10 cellular contexts compared by ENCODE assay signal in genomic region chr4:137510866-137511265, GRCh38. TPM values are rescaled to one million over a fixed set of nuclear protein-coding genes. Genes with fewer than 3 reads are reported as not detected.
DNase-seq lines count a peak whose midpoint lies in the region; ATAC-seq, FAIRE-seq and TF ChIP-seq lines count a peak whose summit lies in the region.
"Had no signal": no experiment of that assay in that cellular context is flagged by ENCODE, and none has a peak within 500 bp of the region (broad histone marks: within the 10 kb centered on the region; RNA-seq: fewer than 3 reads in every experiment).

No MANE protein-coding gene starts in this region.

- no peak overlapping the region for H3K23ac ChIP-seq in mesendoderm (ENCODE audit: low read length)

- no peak overlapping the region for H3K56ac ChIP-seq in mesendoderm (ENCODE audit: low read length)

- no peaks in the 10 kb centered on the region for H3K27me3 Mint-ChIP-seq in T-helper 2 cell treated with Interferon-gamma antibody and Interleukin-4, amounts not matched to agents 5 μg/mL and 100 μg/mL, for 36 hours (ENCODE audit: low read depth)
- H3K27me3 Mint-ChIP-seq: IgD-negative memory B cell had no signal

- no peak overlapping the region for H4K8ac ChIP-seq in mesendoderm (ENCODE audit: low read depth, low read length)

- FAIRE-seq in HTR-8/SVneo (lab: Jason Lieb, UNC), result no peak

- H3K4ac ChIP-seq in mesendoderm (ENCODE audit: low read depth, low read length), result no peak overlapping the region

- DNase-seq in AG20443 (ENCODE audit: low spot score) (peak; percentile 82), HTR-8/SVneo (ENCODE audit: insufficient read length, low spot score) (peak; percentile 51), brain microvascular endothelial cell (peak; percentile 88), mesendoderm (peak; percentile 49)
- no peak for DNase-seq in activated naive CD4-positive, alpha-beta T cell (lab: John Stamatoyannopoulos, UW)
- DNase-seq in T-helper 2 cell treated with Interferon-gamma antibody and Interleukin-4, amounts not matched to agents 5 μg/mL and 100 μg/mL, for 36 hours (ENCODE audit: low spot score), result no peak
- no peak for DNase-seq in stimulated activated CD4-positive, alpha-beta T cell treated with anti-CD3 and anti-CD28 coated beads, Interleukin-4, amount 100 ng/mL, for 1 hour

- H3K9me3 Mint-ChIP-seq in T-helper 2 cell treated with Interferon-gamma antibody and Interleukin-4, amounts not matched to agents 5 μg/mL and 100 μg/mL, for 36 hours, result no peaks in the 10 kb centered on the region

- H2BK15ac ChIP-seq in mesendoderm (replicated peaks; ENCODE audit: low read depth), result no peak overlapping the region

- H3K4me3 ChIP-seq in brain microvascular endothelial cell (ENCODE audit: low read depth, low read length) (no peak overlapping the region), mesendoderm (ENCODE audit: low read length) (no peak overlapping the region)

- in situ Hi-C loops in brain microvascular endothelial cell (cut with HindIII; ENCODE audit: low pct_ligation_motif_present, low sequenced_read_pairs), result no loop called here

- no peak overlapping the region for H3K18ac ChIP-seq in mesendoderm (ENCODE audit: low read length)

- no peak overlapping the region for H3K27ac Mint-ChIP-seq in T-helper 2 cell treated with Interferon-gamma antibody and Interleukin-4, amounts not matched to agents 5 μg/mL and 100 μg/mL, for 36 hours
- H3K27ac Mint-ChIP-seq: IgD-negative memory B cell had no signal

- ATAC-seq in GM21528 (IDR thresholded peaks at IDR 0.05; ENCODE audit: low FRiP score, unreplicated experiment), result no peak

- H2BK5ac ChIP-seq in mesendoderm (ENCODE audit: low read length), result no peak overlapping the region

- no peaks in the 10 kb centered on the region for H3K4me1 ChIP-seq in mesendoderm (ENCODE audit: control insufficient read depth, low read depth, low read length)

- TF ChIP-seq CTCF in brain microvascular endothelial cell (IDR thresholded peaks at IDR 0.05; ENCODE audit: low read depth, low read length, missing control alignments), result no peak

- no peak overlapping the region for H4K5ac ChIP-seq in mesendoderm (ENCODE audit: low read length)

- H3K36me3 ChIP-seq in brain microvascular endothelial cell (replicated peaks) (no peaks in the 10 kb centered on the region), mesendoderm (ENCODE audit: control insufficient read depth, insufficient read depth, low read length) (no peaks in the 10 kb centered on the region)
- H3K36me3 ChIP-seq: neutrophil had no signal

- no peaks in the 10 kb centered on the region for H3K36me3 Mint-ChIP-seq in T-helper 2 cell treated with Interferon-gamma antibody and Interleukin-4, amounts not matched to agents 5 μg/mL and 100 μg/mL, for 36 hours (ENCODE audit: low read depth)
- H3K36me3 Mint-ChIP-seq: IgD-negative memory B cell had no signal

- H2AK5ac ChIP-seq in mesendoderm (ENCODE audit: low read length), result no peak overlapping the region

- no peaks in the 10 kb centered on the region for H3K4me1 Mint-ChIP-seq in T-helper 2 cell treated with Interferon-gamma antibody and Interleukin-4, amounts not matched to agents 5 μg/mL and 100 μg/mL, for 36 hours (ENCODE audit: low read depth)
- H3K4me1 Mint-ChIP-seq: IgD-negative memory B cell had no signal

- H3K4me2 ChIP-seq in mesendoderm (ENCODE audit: low read length), result no peak overlapping the region

- H3K79me1 ChIP-seq in mesendoderm (ENCODE audit: low read length), result no peaks in the 10 kb centered on the region

- no peak overlapping the region for H3K4me3 Mint-ChIP-seq in T-helper 2 cell treated with Interferon-gamma antibody and Interleukin-4, amounts not matched to agents 5 μg/mL and 100 μg/mL, for 36 hours
- H3K4me3 Mint-ChIP-seq: IgD-negative memory B cell had no signal

- no peak overlapping the region for H2BK120ac ChIP-seq in mesendoderm (ENCODE audit: low read depth, low read length)

- no peaks in the 10 kb centered on the region for H3K27me3 ChIP-seq in brain microvascular endothelial cell (replicated peaks)
- no peaks in the 10 kb centered on the region for H3K27me3 ChIP-seq in mesendoderm (ENCODE audit: insufficient read depth, low read length, poor library complexity)
- H3K27me3 ChIP-seq: neutrophil had no signal

- no peaks in the 10 kb centered on the region for H3K79me2 ChIP-seq in mesendoderm (ENCODE audit: control insufficient read depth, insufficient read depth, low read length)

- H3K9ac ChIP-seq in mesendoderm (ENCODE audit: low read length), result no peak overlapping the region

- H3K27ac ChIP-seq in brain microvascular endothelial cell (peak overlapping the region; percentile 42), mesendoderm (ENCODE audit: low read depth, low read length) (no peak overlapping the region)
- H3K27ac ChIP-seq: neutrophil had no signal

RNA-seq across cellular contexts. Expression of gene PCDH18, which starts 21.4 kb away (rescaled TPM):
- 3.7 TPM for polyA plus RNA-seq in mesendoderm (2013, experiment 1 of 2)
- polyA plus RNA-seq in mesendoderm (2013, experiment 2 of 2), result 3.5 TPM
- polyA plus RNA-seq: IgD-negative memory B cell had no signal

Comparison
In these comparisons a context has a peak if more than half of its experiments do, and no peak if none do; other contexts are left out.
1. DNase-seq: peak in AG20443 (single experiment), HTR-8/SVneo (single experiment), brain microvascular endothelial cell (single experiment) and mesendoderm (single experiment); none in activated naive CD4-positive, alpha-beta T cell (0 of 4), T-helper 2 cell treated with Interferon-gamma antibody and Interleukin-4, amounts not matched to agents 5 μg/mL and 100 μg/mL, for 36 hours (single experiment) and stimulated activated CD4-positive, alpha-beta T cell treated with anti-CD3 and anti-CD28 coated beads, Interleukin-4, amount 100 ng/mL, for 1 hour (single experiment).